1 cellular context compared by ENCODE assay signal in the genomic region with DNA sequence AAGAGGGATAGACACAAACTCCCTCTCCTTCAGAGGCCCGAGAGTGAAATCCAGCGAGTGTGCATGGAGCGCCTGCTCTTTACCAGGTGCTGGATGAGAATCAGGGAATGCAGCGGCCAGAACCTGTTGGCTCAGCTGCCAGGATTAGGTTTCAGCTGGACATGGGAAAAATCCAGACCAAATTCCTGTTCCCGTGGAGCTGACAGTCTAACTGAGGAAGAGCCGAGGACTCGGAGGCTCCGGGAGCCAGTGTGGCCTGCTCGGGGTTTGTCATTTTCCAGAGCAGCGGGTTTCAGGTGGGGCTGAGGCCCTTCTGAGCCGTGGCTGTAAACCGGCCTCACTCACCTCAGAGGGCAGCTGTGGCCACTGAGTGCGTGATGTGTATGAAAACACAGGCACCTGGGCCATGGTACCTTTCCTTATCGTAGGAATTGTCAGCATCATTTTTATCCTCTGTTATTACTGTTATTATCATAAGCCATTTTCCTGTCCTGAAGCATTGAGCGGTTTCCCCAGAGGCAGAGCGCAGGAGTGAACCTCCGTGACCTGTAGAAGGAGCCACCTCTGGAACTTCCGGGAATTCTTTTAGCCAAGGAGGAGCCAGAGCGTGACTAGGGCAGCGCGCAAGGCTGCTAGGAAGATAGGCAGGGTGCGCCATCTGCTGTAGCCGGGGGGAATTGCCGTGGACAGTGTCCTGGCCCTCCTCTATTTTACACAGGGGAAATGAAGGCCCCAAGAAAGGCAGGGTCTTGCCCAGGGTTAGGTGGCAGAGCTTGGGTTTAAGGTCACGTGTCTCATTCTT.
TF ChIP-seq lines count a peak whose summit lies in the region.

No MANE protein-coding gene starts in this region.

TF ChIP-seq in K562, 482 proteins besides CTCF, POLR2A, EP300 and RAD21 (continued from another document):
- TF ChIP-seq, protein P1, sequence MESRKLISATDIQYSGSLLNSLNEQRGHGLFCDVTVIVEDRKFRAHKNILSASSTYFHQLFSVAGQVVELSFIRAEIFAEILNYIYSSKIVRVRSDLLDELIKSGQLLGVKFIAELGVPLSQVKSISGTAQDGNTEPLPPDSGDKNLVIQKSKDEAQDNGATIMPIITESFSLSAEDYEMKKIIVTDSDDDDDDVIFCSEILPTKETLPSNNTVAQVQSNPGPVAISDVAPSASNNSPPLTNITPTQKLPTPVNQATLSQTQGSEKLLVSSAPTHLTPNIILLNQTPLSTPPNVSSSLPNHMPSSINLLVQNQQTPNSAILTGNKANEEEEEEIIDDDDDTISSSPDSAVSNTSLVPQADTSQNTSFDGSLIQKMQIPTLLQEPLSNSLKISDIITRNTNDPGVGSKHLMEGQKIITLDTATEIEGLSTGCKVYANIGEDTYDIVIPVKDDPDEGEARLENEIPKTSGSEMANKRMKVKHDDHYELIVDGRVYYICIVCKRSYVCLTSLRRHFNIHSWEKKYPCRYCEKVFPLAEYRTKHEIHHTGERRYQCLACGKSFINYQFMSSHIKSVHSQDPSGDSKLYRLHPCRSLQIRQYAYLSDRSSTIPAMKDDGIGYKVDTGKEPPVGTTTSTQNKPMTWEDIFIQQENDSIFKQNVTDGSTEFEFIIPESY (CRISPR knock-in tag; IDR thresholded peaks at IDR 0.05), result 0 out of 2 replicates have a peak, but pooled peaks have one; percentile 13
- TF ChIP-seq, protein P2, sequence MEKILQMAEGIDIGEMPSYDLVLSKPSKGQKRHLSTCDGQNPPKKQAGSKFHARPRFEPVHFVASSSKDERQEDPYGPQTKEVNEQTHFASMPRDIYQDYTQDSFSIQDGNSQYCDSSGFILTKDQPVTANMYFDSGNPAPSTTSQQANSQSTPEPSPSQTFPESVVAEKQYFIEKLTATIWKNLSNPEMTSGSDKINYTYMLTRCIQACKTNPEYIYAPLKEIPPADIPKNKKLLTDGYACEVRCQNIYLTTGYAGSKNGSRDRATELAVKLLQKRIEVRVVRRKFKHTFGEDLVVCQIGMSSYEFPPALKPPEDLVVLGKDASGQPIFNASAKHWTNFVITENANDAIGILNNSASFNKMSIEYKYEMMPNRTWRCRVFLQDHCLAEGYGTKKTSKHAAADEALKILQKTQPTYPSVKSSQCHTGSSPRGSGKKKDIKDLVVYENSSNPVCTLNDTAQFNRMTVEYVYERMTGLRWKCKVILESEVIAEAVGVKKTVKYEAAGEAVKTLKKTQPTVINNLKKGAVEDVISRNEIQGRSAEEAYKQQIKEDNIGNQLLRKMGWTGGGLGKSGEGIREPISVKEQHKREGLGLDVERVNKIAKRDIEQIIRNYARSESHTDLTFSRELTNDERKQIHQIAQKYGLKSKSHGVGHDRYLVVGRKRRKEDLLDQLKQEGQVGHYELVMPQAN (IDR thresholded peaks at IDR 0.05; ENCODE audit: borderline replicate concordance), result no peak
- TF ChIP-seq ZNF184 (CRISPR knock-in tag; IDR thresholded peaks at IDR 0.05) (no peak), SREBF1 (IDR thresholded peaks at IDR 0.05; ENCODE audit: borderline replicate concordance, low read depth, low read length) (0 out of 2 replicates have a peak, but pooled peaks have one; percentile 55), ELF2 (CRISPR knock-in tag; IDR thresholded peaks at IDR 0.05) (peak; percentile 28; the same call in 1 of the 2 replicates), TBP (optimal IDR thresholded peaks at IDR 0.05; ENCODE audit: low read depth, low read length) (no peak), PTBP1 (IDR thresholded peaks at IDR 0.05; ENCODE audit: low read depth, low read length) (no peak)
- TF ChIP-seq, protein P3, sequence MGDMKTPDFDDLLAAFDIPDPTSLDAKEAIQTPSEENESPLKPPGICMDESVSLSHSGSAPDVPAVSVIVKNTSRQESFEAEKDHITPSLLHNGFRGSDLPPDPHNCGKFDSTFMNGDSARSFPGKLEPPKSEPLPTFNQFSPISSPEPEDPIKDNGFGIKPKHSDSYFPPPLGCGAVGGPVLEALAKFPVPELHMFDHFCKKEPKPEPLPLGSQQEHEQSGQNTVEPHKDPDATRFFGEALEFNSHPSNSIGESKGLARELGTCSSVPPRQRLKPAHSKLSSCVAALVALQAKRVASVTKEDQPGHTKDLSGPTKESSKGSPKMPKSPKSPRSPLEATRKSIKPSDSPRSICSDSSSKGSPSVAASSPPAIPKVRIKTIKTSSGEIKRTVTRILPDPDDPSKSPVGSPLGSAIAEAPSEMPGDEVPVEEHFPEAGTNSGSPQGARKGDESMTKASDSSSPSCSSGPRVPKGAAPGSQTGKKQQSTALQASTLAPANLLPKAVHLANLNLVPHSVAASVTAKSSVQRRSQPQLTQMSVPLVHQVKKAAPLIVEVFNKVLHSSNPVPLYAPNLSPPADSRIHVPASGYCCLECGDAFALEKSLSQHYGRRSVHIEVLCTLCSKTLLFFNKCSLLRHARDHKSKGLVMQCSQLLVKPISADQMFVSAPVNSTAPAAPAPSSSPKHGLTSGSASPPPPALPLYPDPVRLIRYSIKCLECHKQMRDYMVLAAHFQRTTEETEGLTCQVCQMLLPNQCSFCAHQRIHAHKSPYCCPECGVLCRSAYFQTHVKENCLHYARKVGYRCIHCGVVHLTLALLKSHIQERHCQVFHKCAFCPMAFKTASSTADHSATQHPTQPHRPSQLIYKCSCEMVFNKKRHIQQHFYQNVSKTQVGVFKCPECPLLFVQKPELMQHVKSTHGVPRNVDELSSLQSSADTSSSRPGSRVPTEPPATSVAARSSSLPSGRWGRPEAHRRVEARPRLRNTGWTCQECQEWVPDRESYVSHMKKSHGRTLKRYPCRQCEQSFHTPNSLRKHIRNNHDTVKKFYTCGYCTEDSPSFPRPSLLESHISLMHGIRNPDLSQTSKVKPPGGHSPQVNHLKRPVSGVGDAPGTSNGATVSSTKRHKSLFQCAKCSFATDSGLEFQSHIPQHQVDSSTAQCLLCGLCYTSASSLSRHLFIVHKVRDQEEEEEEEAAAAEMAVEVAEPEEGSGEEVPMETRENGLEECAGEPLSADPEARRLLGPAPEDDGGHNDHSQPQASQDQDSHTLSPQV (IDR thresholded peaks at IDR 0.05), result peak; percentile 53; the same call in 1 of the 2 replicates
TF ChIP-seq in K562: peak in this region for 63.
